17 cellular contexts compared by ENCODE assay signal in genomic region chr6:63558270-63558669, GRCh38. TPM values are rescaled to one million over a fixed set of nuclear protein-coding genes. Genes with fewer than 3 reads are reported as not detected.
DNase-seq lines count a peak whose midpoint lies in the region; ATAC-seq and TF ChIP-seq lines count a peak whose summit lies in the region.
"Had no signal": no experiment of that assay in that cellular context is flagged by ENCODE, and none has a peak within 500 bp of the region (broad histone marks: within the 10 kb centered on the region; RNA-seq: fewer than 3 reads in every experiment).

No MANE protein-coding gene starts in this region.

- TF ChIP-seq CTCF in left lung (IDR thresholded peaks at IDR 0.05), result no peak
- no peak for TF ChIP-seq CTCF in testis (IDR thresholded peaks at IDR 0.05)

- H3K9me3 ChIP-seq in left lung, result no peaks in the 10 kb centered on the region
- H3K9me3 ChIP-seq in testis, result no peaks in the 10 kb centered on the region
- H3K9me3 ChIP-seq: BE2C, right atrium auricular region, SK-N-SH had no signal

- H3K4me3 ChIP-seq in left lung, result no peak overlapping the region
- no peak overlapping the region for H3K4me3 ChIP-seq in testis
- H3K4me3 ChIP-seq: right atrium auricular region had no signal

- DNase-seq in retina (no peak), left lung (no peak), testis (no peak), cardiac septum (ENCODE audit: low spot score) (no peak)
- DNase-seq: activated CD4-positive, alpha-beta memory T cell treated with anti-CD3 and anti-CD28 coated beads for 36 hours; amygdala; BE2C; foreskin melanocyte; KBM-7; NCI-H446; SK-N-SH; stimulated activated CD4-positive, alpha-beta T cell treated with anti-CD3 and anti-CD28 coated beads, Interleukin-1b, Interleukin-23, amount 100 ng/mL, for 48 hours had no signal

- no peaks in the 10 kb centered on the region for H3K4me1 ChIP-seq in left lung
- no peaks in the 10 kb centered on the region for H3K4me1 ChIP-seq in testis
- H3K4me1 ChIP-seq: BE2C, right atrium auricular region had no signal

- intact Hi-C loops in left lung (cut with DNase I) (no loop called here), testis (cut with DNase I; ENCODE audit: low total_unique reads) (no loop called here), cardiac septum (cut with DNase I) (no loop called here)

- no peak for TF ChIP-seq POLR2A in testis (IDR thresholded peaks at IDR 0.05)

- no peak overlapping the region for H3K27ac ChIP-seq in left lung
- H3K27ac ChIP-seq in testis, result no peak overlapping the region
- H3K27ac ChIP-seq: right atrium auricular region had no signal

- ATAC-seq in GM18861 (IDR thresholded peaks at IDR 0.05; ENCODE audit: unreplicated experiment) (peak; percentile 51), GM21423 (IDR thresholded peaks at IDR 0.05; ENCODE audit: unreplicated experiment) (peak; percentile 49), HG02884 (IDR thresholded peaks at IDR 0.05; ENCODE audit: unreplicated experiment) (peak; percentile 67), HG03520 (IDR thresholded peaks at IDR 0.05; ENCODE audit: unreplicated experiment) (peak; percentile 76), left lung (no peak)

- H3K36me3 ChIP-seq in left lung (no peaks in the 10 kb centered on the region), testis (ENCODE audit: low read depth, missing control alignments) (no peaks in the 10 kb centered on the region)
- H3K36me3 ChIP-seq: BE2C, right atrium auricular region had no signal

- H3K27me3 ChIP-seq in left lung (no peaks in the 10 kb centered on the region), testis (no peaks in the 10 kb centered on the region)
- H3K27me3 ChIP-seq: BE2C, right atrium auricular region had no signal

RNA-seq across cellular contexts. Expression of gene PTP4A1, which starts 14.0 kb away (rescaled TPM):
- 100 to 1,000 TPM in 1 of 2 donors, 10 to 100 TPM in 1; 85.6 to 119 TPM for total RNA-seq in left lung
- 10 to 100 TPM; 39.6 to 83.5 TPM for total RNA-seq in testis
- 74.9 TPM for polyA plus RNA-seq in testis (ENCODE audit: insufficient read depth, low read depth, low replicate concordance)
- total RNA-seq in cardiac septum, result 42.6 TPM
